In the genomic region with DNA sequence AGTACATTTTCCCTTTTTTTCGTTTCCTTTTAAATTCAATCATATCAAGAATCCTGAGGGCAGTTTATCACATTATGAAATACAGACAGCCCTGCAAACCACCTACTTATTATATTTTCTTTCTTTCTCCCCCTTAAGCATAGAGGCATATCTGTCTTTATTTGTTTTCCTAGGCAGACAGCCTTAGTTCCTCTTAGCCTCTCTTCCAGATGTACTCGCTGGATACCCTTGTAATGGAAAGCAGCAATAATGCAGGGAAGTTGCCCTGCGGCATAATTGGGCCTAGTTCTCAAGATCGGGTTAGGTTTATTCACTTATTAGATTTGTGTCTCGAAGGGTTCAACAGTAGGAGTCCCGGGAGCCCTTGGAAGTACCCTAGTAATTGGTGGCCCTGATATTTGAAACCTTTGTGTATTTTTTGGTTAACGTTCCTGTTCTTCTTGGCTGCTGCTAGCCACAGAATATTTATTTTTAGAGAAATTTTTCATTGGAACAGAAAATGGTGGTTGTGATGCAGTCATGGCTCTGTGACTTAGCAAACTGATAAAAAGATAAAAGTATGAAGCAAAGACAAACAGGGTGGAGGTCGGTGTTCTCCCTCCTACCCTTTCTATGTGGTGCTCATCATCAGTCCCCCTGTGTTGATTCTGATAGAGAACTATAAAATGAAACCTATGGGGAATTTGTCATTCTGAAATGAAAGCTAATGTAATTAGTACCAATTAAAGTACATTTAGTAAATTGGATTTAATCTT, we compare ENCODE assay signal across 11 cellular contexts. TPM values are rescaled to one million over a fixed set of nuclear protein-coding genes. Genes with fewer than 3 reads are reported as not detected.
DNase-seq lines count a peak whose midpoint lies in the region; ATAC-seq and TF ChIP-seq lines count a peak whose summit lies in the region.
"Had no signal": no experiment of that assay in that cellular context is flagged by ENCODE, and none has a peak within 500 bp of the region (broad histone marks: within the 10 kb centered on the region; RNA-seq: fewer than 3 reads in every experiment).

No MANE protein-coding gene starts in this region.

- no CpG with 5 or more reads among the region's 8 CpGs for whole genome bisulfite sequencing in neuronal stem cell (ENCODE audit: extremely low coverage in 2 of 2, insufficient read length in 2 of 2, insufficient replicate concordance in 1 of 2), 2 donors

- H3K4me1 ChIP-seq in Karpas-422 (ENCODE audit: low read length) (peaks cover 60% of the 10 kb centered on the region), neuronal stem cell (ENCODE audit: control insufficient read depth in 2 of 2, insufficient read depth in 1 of 2, low read depth in 1 of 2, low read length in 2 of 2) (peaks cover 21 to 26% of the 10 kb centered on the region in 2 donors)

- H3K23ac ChIP-seq in neuronal stem cell (ENCODE audit: low read depth, low read length, poor library complexity): no peak overlapping the region

- H2BK15ac ChIP-seq in neuronal stem cell (ENCODE audit: low read length): no peak overlapping the region

- H2AFZ ChIP-seq in Karpas-422 (ENCODE audit: low read length) (no peak overlapping the region), neuronal stem cell (ENCODE audit: low read length) (no peak overlapping the region)

- H4K8ac ChIP-seq in neuronal stem cell (ENCODE audit: low read depth, low read length): no peak overlapping the region

- H3K4me2 ChIP-seq in Karpas-422 (ENCODE audit: low read depth, low read length, poor library complexity, severe bottlenecking): peak overlapping the region; percentile 79
- peak overlapping the region; percentile 26 for H3K4me2 ChIP-seq in neuronal stem cell (ENCODE audit: insufficient read depth, low read length, poor library complexity, severe bottlenecking)

- H2AK5ac ChIP-seq in neuronal stem cell (ENCODE audit: low read depth, low read length): no peak overlapping the region

- TF ChIP-seq CTCF in CD14-positive monocyte (IDR thresholded peaks at IDR 0.05) (no peak), choroid plexus epithelial cell (conservative IDR thresholded peaks at IDR 0.05; ENCODE audit: low read depth, low read length) (no peak)

- no peak overlapping the region for H3K18ac ChIP-seq in neuronal stem cell (ENCODE audit: low read length)

- H3K36me3 ChIP-seq in Karpas-422 (ENCODE audit: insufficient read depth, low read length) (peaks cover 70% of the 10 kb centered on the region), neuronal stem cell (replicated peaks in 1 of 2; ENCODE audit: control insufficient read depth in 2 of 2, insufficient read depth in 2 of 2, low read length in 2 of 2) (peaks cover 8 to 95% of the 10 kb centered on the region in 2 donors)
- H3K36me3 ChIP-seq: upper lobe of left lung had no signal

- no peaks in the 10 kb centered on the region for H3K9me3 Mint-ChIP-seq in CD14-positive monocyte

- peak overlapping the region; percentile 43 to 81 (median 73) for H3K27ac Mint-ChIP-seq in CD14-positive monocyte

- no peak overlapping the region for H4K91ac ChIP-seq in neuronal stem cell (ENCODE audit: low read depth, low read length, poor library complexity)

- H3K9me3 ChIP-seq in Karpas-422 (ENCODE audit: low read length): no peaks in the 10 kb centered on the region
- H3K9me3 ChIP-seq in neuronal stem cell (replicated peaks in 1 of 2; ENCODE audit: control insufficient read depth in 2 of 2, insufficient read depth in 1 of 2, low read depth in 1 of 2, low read length in 2 of 2): no peaks in the 10 kb centered on the region
- H3K9me3 ChIP-seq: SJCRH30, upper lobe of left lung had no signal

- DNase-seq in CD14-positive monocyte (ENCODE audit: low spot score): no peak
- DNase-seq in Karpas-422: no peak
- DNase-seq in choroid plexus epithelial cell (ENCODE audit: low read depth): peak; percentile 55
- no peak for DNase-seq in neuronal stem cell (ENCODE audit: low spot score)
- DNase-seq in HPDE6-E6E7 (ENCODE audit: extremely low spot score): no peak
- no peak for DNase-seq in GDM1 (lab: John Stamatoyannopoulos, UW)
- DNase-seq in SIG-M5 treated with dmso at 0.1 percent for 504 hours (lab: John Stamatoyannopoulos, UW; ENCODE audit: unreplicated experiment): no peak
- DNase-seq: SJCRH30; stimulated activated CD4-positive, alpha-beta T cell treated with anti-CD3 and anti-CD28 coated beads, Interleukin-2, amount 100 ng/mL, for 48 hours; upper lobe of left lung had no signal

- peak overlapping the region; percentile 32 to 62 for H3K4me3 Mint-ChIP-seq in CD14-positive monocyte

- no peak overlapping the region for H2BK120ac ChIP-seq in neuronal stem cell (ENCODE audit: low read depth, low read length)

- no peak overlapping the region for H3K14ac ChIP-seq in neuronal stem cell (ENCODE audit: low read length)

- H3K79me1 ChIP-seq in neuronal stem cell (ENCODE audit: low read depth, low read length): no peaks in the 10 kb centered on the region

- H3K9me2 ChIP-seq in Karpas-422 (replicated peaks; ENCODE audit: insufficient read depth, low read length): no peaks in the 10 kb centered on the region

- peaks cover 82% of the 10 kb centered on the region for H3K4me1 Mint-ChIP-seq in CD14-positive monocyte

- peaks cover 0 to 1% (median 0%) of the 10 kb centered on the region in 3 donors for H3K27me3 Mint-ChIP-seq in CD14-positive monocyte (ENCODE audit: low read depth in 3 of 3)

- H3K27me3 ChIP-seq in Karpas-422 (ENCODE audit: low read length): no peaks in the 10 kb centered on the region
- no peaks in the 10 kb centered on the region for H3K27me3 ChIP-seq in neuronal stem cell (ENCODE audit: control insufficient read depth in 3 of 3, insufficient read depth in 3 of 3, low read depth in 1 of 3, low read length in 3 of 3)
- H3K27me3 ChIP-seq: SJCRH30, upper lobe of left lung had no signal

- ATAC-seq in GM18861 (IDR thresholded peaks at IDR 0.05; ENCODE audit: unreplicated experiment): no peak

- H3K4ac ChIP-seq in neuronal stem cell (ENCODE audit: low read length): no peak overlapping the region

- H2BK12ac ChIP-seq in neuronal stem cell (ENCODE audit: low read length): no peak overlapping the region

- no peaks in the 10 kb centered on the region for H4K20me1 ChIP-seq in Karpas-422 (ENCODE audit: insufficient read depth, low read depth, low read length)

- H3K79me2 ChIP-seq in Karpas-422 (ENCODE audit: low read length): peaks cover 99% of the 10 kb centered on the region

- H3K27ac ChIP-seq in Karpas-422 (ENCODE audit: low read length) (no peak overlapping the region), neuronal stem cell (replicated peaks; ENCODE audit: low read length) (no peak overlapping the region)
- H3K27ac ChIP-seq: SJCRH30, upper lobe of left lung had no signal

- H3K9ac ChIP-seq in Karpas-422 (ENCODE audit: low read length) (no peak overlapping the region), neuronal stem cell (ENCODE audit: low read depth, low read length, poor library complexity) (no peak overlapping the region)

- H3K36me3 Mint-ChIP-seq in CD14-positive monocyte: peaks cover 63 to 80% of the 10 kb centered on the region in 2 donors

- intact Hi-C loops in CD14-positive monocyte (cut with micrococcal nuclease): no loop called here

- no peak overlapping the region for H2BK5ac ChIP-seq in neuronal stem cell (ENCODE audit: low read length)

- no peak overlapping the region for H3K4me3 ChIP-seq in Karpas-422 (ENCODE audit: low read length)
- H3K4me3 ChIP-seq in choroid plexus epithelial cell (ENCODE audit: low read depth, low read length): no peak overlapping the region
- H3K4me3 ChIP-seq in neuronal stem cell (ENCODE audit: low read length in 2 of 2): no peak overlapping the region
- H3K4me3 ChIP-seq: SJCRH30, upper lobe of left lung had no signal

RNA-seq across cellular contexts. Expression of gene TLE4, which starts 6.4 kb away (rescaled TPM):
- polyA plus RNA-seq in CD14-positive monocyte: 10 to 100 TPM; 21.0 to 21.7 TPM
- total RNA-seq in Karpas-422 (2014; rRNA removed; shearing (Covaris generic); ENCODE audit: low replicate concordance): 65.3 TPM in 2 replicates
- polyA plus RNA-seq in neuronal stem cell (2013, experiment 1 of 2): 257 TPM
- polyA plus RNA-seq in neuronal stem cell (2013, experiment 2 of 2): 256 TPM
